8 cellular contexts compared by ENCODE assay signal in genomic region chr1:89633103-89633744, GRCh38. TPM values are rescaled to one million over a fixed set of nuclear protein-coding genes. Genes with fewer than 3 reads are reported as not detected.
DNase-seq lines count a peak whose midpoint lies in the region; ATAC-seq and TF ChIP-seq lines count a peak whose summit lies in the region.

LRRC8C (plus strand) TSS chr1:89633120; CDS start chr1:89686474, 53,354 bp downstream.

- H3K27ac Mint-ChIP-seq in endodermal cell: peak within 1 kb of the TSS; percentile 84

- no peaks in the 10 kb centered on the region for H3K9me3 Mint-ChIP-seq in endodermal cell

- peak within 1 kb of the TSS; percentile 91 to 99 (median 98) for H3K9ac ChIP-seq in BLaER1 treated with 17β-estradiol and CSF1 and Interleukin-3, amounts not matched to agents 10 nM and 100 nM
- H3K9ac ChIP-seq in endodermal cell (ENCODE audit: extremely low read depth, low read length, poor library complexity, severe bottlenecking) (peak within 1 kb of the TSS; percentile 38), subcutaneous abdominal adipose tissue (ENCODE audit: low read length in 5 of 5) (peak within 1 kb of the TSS; percentile 82 to 89 (median 85))

- peak; percentile 77 for DNase-seq in NCI-H510A (lab: John Stamatoyannopoulos, UW)
- DNase-seq in activated CD8-positive, alpha-beta memory T cell treated with anti-CD3 and anti-CD28 coated beads for 48 hours (ENCODE audit: low read depth in 2 of 3, low spot score in 2 of 3): peak in 2 of 3 experiments; percentile 34 to 47
- DNase-seq in endodermal cell: no peak
- peak; percentile 50 for DNase-seq in midbrain (lab: John Stamatoyannopoulos, UW)

- peaks cover 0 to 5% (median 0%) of the 10 kb centered on the region in 11 experiments; a peak in 5 of 22 replicates for H3K9me3 ChIP-seq in BLaER1 treated with 17β-estradiol and CSF1 and Interleukin-3, amounts not matched to agents 10 nM and 100 nM (replicated peaks in 1 of 11)
- H3K9me3 ChIP-seq in endodermal cell (ENCODE audit: control insufficient read depth, low read length) (no peaks in the 10 kb centered on the region), subcutaneous abdominal adipose tissue (ENCODE audit: control insufficient read depth in 5 of 5, low read length in 5 of 5) (no peaks in the 10 kb centered on the region)

- no peaks in the 10 kb centered on the region for H3K36me3 Mint-ChIP-seq in endodermal cell (ENCODE audit: low read depth)

- ATAC-seq in GM18870 (IDR thresholded peaks at IDR 0.05; ENCODE audit: unreplicated experiment): peak; percentile 28
- ATAC-seq in HG03095 (IDR thresholded peaks at IDR 0.05; ENCODE audit: unreplicated experiment): peak; percentile 35

- H3K4me2 ChIP-seq in BLaER1 treated with 17β-estradiol and CSF1 and Interleukin-3, amounts not matched to agents 10 nM and 100 nM: peak within 1 kb of the TSS; percentile 85 to 98 (median 90)

- H4K20me1 ChIP-seq in BLaER1 treated with 17β-estradiol and CSF1 and Interleukin-3, amounts not matched to agents 10 nM and 100 nM: peaks cover 27 to 35% (median 29%) of the 10 kb centered on the region in 11 experiments; a peak in 19 of 22 replicates

- peak; percentile 0 for TF ChIP-seq CTCF in endodermal cell (conservative IDR thresholded peaks at IDR 0.05)

- H3K4me3 ChIP-seq in BLaER1 treated with 17β-estradiol and CSF1 and Interleukin-3, amounts not matched to agents 10 nM and 100 nM: peak within 1 kb of the TSS; percentile 77 to 98 (median 91)
- H3K4me3 ChIP-seq in endodermal cell (ENCODE audit: low read length) (peak within 1 kb of the TSS; percentile 80), subcutaneous abdominal adipose tissue (ENCODE audit: low read depth in 1 of 5, low read length in 5 of 5) (peak within 1 kb of the TSS; percentile 90 to 98 (median 96))

- peaks cover 10% of the 10 kb centered on the region for H3K4me1 Mint-ChIP-seq in endodermal cell

- H3K4me1 ChIP-seq in BLaER1 treated with 17β-estradiol and CSF1 and Interleukin-3, amounts not matched to agents 10 nM and 100 nM: peaks cover 49 to 66% (median 59%) of the 10 kb centered on the region in 10 experiments
- no peaks in the 10 kb centered on the region for H3K4me1 ChIP-seq in endodermal cell (ENCODE audit: control insufficient read depth, insufficient read depth, low read length)
- peaks cover 9 to 47% (median 40%) of the 10 kb centered on the region in 5 donors for H3K4me1 ChIP-seq in subcutaneous abdominal adipose tissue (ENCODE audit: control insufficient read depth in 5 of 5, insufficient read depth in 5 of 5, low read length in 5 of 5)

- peaks cover 7 to 65% (median 40%) of the 10 kb centered on the region in 11 experiments; a peak in 17 of 22 replicates for H3K36me3 ChIP-seq in BLaER1 treated with 17β-estradiol and CSF1 and Interleukin-3, amounts not matched to agents 10 nM and 100 nM
- no peaks in the 10 kb centered on the region for H3K36me3 ChIP-seq in endodermal cell (ENCODE audit: control insufficient read depth, insufficient read depth, low read length)
- H3K36me3 ChIP-seq in subcutaneous abdominal adipose tissue (ENCODE audit: control insufficient read depth in 5 of 5, insufficient read depth in 5 of 5, low read length in 5 of 5): peaks cover 0 to 4% (median 3%) of the 10 kb centered on the region in 5 donors

- peak within 1 kb of the TSS; percentile 84 to 99 (median 97) for H3K27ac ChIP-seq in BLaER1 treated with 17β-estradiol and CSF1 and Interleukin-3, amounts not matched to agents 10 nM and 100 nM
- H3K27ac ChIP-seq in endodermal cell (ENCODE audit: low read depth, low read length) (no peak within 1 kb of the TSS), subcutaneous abdominal adipose tissue (ENCODE audit: low read depth, low read length) (peak within 1 kb of the TSS; percentile 91)

- peaks cover 54% of the 10 kb centered on the region for H3K27me3 Mint-ChIP-seq in endodermal cell (ENCODE audit: insufficient read depth)

- no peaks in the 10 kb centered on the region for H3K27me3 ChIP-seq in BLaER1 treated with 17β-estradiol and CSF1 and Interleukin-3, amounts not matched to agents 10 nM and 100 nM
- H3K27me3 ChIP-seq in endodermal cell (ENCODE audit: control insufficient read depth, insufficient read depth, low read length, poor library complexity, severe bottlenecking): peaks cover 52% of the 10 kb centered on the region
- no peaks in the 10 kb centered on the region for H3K27me3 ChIP-seq in subcutaneous abdominal adipose tissue (ENCODE audit: control insufficient read depth in 5 of 5, insufficient read depth in 4 of 5, low read length in 5 of 5)

- WGBS in endodermal cell (ENCODE audit: insufficient coverage in 1 of 2, insufficient read length in 1 of 2), 2 experiments: 0% methylated on average over 5 to 78 of the region's 78 CpGs

- H3K4me3 Mint-ChIP-seq in endodermal cell: peak within 1 kb of the TSS; percentile 78

RNA-seq across cellular contexts. Expression of gene LRRC8C, which starts in this region (rescaled TPM):
- total RNA-seq in endodermal cell: 1 to 10 TPM; 2.5 to 5.5 TPM
- polyA plus RNA-seq in endodermal cell (2013, experiment 1 of 2): 1.9 TPM
- 1.9 TPM for polyA plus RNA-seq in endodermal cell (2013, experiment 2 of 2)

Comparison
In these comparisons a context has a peak if more than half of its experiments do, and no peak if none do; other contexts are left out.
1. H3K9ac ChIP-seq: peak in every context shown above with its lines; median percentile 98 in BLaER1 treated with 17β-estradiol and CSF1 and Interleukin-3, amounts not matched to agents 10 nM and 100 nM; 85 in subcutaneous abdominal adipose tissue; 38 in endodermal cell.